In the genomic region with DNA sequence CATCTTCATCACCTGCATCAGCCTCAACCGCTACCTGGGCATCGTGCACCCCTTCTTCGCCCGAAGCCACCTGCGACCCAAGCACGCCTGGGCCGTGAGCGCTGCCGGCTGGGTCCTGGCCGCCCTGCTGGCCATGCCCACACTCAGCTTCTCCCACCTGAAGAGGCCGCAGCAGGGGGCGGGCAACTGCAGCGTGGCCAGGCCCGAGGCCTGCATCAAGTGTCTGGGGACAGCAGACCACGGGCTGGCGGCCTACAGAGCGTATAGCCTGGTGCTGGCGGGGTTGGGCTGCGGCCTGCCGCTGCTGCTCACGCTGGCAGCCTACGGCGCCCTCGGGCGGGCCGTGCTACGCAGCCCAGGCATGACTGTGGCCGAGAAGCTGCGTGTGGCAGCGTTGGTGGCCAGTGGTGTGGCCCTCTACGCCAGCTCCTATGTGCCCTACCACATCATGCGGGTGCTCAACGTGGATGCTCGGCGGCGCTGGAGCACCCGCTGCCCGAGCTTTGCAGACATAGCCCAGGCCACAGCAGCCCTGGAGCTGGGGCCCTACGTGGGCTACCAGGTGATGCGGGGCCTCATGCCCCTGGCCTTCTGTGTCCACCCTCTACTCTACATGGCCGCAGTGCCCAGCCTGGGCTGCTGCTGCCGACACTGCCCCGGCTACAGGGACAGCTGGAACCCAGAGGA, we compare ENCODE assay signal across 2 cellular contexts.
TF ChIP-seq lines count a peak whose summit lies in the region.

No MANE protein-coding gene starts in this region.

TF ChIP-seq in GM23338, 12 proteins besides CTCF, POLR2A, EP300 and RAD21 (continues in another document):
- TF ChIP-seq JUNB (IDR thresholded peaks at IDR 0.05; ENCODE audit: unreplicated experiment): no peak
- TF ChIP-seq ETS1 (IDR thresholded peaks at IDR 0.05): no peak
- TF ChIP-seq NANOG (IDR thresholded peaks at IDR 0.05; ENCODE audit: borderline replicate concordance): no peak
- no peak; the same call in 1 of the 2 replicates for TF ChIP-seq POLR2AphosphoS5 (IDR thresholded peaks at IDR 0.05; ENCODE audit: low read depth)
- TF ChIP-seq STAT1 (IDR thresholded peaks at IDR 0.05; ENCODE audit: unreplicated experiment): no peak
- no peak for TF ChIP-seq REST (IDR thresholded peaks at IDR 0.05; ENCODE audit: unreplicated experiment)
- TF ChIP-seq, protein P1, sequence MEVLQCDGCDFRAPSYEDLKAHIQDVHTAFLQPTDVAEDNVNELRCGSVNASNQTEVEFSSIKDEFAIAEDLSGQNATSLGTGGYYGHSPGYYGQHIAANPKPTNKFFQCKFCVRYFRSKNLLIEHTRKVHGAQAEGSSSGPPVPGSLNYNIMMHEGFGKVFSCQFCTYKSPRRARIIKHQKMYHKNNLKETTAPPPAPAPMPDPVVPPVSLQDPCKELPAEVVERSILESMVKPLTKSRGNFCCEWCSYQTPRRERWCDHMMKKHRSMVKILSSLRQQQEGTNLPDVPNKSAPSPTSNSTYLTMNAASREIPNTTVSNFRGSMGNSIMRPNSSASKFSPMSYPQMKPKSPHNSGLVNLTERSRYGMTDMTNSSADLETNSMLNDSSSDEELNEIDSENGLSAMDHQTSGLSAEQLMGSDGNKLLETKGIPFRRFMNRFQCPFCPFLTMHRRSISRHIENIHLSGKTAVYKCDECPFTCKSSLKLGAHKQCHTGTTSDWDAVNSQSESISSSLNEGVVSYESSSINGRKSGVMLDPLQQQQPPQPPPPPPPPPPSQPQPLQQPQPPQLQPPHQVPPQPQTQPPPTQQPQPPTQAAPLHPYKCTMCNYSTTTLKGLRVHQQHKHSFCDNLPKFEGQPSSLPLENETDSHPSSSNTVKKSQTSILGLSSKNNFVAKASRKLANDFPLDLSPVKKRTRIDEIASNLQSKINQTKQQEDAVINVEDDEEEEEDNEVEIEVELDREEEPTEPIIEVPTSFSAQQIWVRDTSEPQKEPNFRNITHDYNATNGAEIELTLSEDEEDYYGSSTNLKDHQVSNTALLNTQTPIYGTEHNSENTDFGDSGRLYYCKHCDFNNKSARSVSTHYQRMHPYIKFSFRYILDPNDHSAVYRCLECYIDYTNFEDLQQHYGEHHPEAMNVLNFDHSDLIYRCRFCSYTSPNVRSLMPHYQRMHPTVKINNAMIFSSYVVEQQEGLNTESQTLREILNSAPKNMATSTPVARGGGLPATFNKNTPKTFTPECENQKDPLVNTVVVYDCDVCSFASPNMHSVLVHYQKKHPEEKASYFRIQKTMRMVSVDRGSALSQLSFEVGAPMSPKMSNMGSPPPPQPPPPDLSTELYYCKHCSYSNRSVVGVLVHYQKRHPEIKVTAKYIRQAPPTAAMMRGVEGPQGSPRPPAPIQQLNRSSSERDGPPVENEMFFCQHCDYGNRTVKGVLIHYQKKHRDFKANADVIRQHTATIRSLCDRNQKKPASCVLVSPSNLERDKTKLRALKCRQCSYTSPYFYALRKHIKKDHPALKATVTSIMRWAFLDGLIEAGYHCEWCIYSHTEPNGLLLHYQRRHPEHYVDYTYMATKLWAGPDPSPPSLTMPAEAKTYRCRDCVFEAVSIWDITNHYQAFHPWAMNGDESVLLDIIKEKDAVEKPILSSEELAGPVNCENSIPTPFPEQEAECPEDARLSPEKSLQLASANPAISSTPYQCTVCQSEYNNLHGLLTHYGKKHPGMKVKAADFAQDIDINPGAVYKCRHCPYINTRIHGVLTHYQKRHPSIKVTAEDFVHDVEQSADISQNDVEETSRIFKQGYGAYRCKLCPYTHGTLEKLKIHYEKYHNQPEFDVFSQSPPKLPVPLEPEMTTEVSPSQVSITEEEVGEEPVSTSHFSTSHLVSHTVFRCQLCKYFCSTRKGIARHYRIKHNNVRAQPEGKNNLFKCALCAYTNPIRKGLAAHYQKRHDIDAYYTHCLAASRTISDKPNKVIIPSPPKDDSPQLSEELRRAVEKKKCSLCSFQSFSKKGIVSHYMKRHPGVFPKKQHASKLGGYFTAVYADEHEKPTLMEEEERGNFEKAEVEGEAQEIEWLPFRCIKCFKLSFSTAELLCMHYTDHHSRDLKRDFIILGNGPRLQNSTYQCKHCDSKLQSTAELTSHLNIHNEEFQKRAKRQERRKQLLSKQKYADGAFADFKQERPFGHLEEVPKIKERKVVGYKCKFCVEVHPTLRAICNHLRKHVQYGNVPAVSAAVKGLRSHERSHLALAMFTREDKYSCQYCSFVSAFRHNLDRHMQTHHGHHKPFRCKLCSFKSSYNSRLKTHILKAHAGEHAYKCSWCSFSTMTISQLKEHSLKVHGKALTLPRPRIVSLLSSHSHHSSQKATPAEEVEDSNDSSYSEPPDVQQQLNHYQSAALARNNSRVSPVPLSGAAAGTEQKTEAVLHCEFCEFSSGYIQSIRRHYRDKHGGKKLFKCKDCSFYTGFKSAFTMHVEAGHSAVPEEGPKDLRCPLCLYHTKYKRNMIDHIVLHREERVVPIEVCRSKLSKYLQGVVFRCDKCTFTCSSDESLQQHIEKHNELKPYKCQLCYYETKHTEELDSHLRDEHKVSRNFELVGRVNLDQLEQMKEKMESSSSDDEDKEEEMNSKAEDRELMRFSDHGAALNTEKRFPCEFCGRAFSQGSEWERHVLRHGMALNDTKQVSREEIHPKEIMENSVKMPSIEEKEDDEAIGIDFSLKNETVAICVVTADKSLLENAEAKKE (CRISPR knock-in tag; IDR thresholded peaks at IDR 0.05): no peak
- no peak for TF ChIP-seq CREB1 (CRISPR knock-in tag; IDR thresholded peaks at IDR 0.05; ENCODE audit: low read depth)

TF ChIP-seq in neural cell, 6 proteins besides CTCF, POLR2A, EP300 and RAD21:
- TF ChIP-seq TAF1 (IDR thresholded peaks at IDR 0.05; ENCODE audit: low read depth): no peak
- no peak for TF ChIP-seq REST (IDR thresholded peaks at IDR 0.05; ENCODE audit: borderline replicate concordance)
- TF ChIP-seq POLR2AphosphoS5 (IDR thresholded peaks at IDR 0.05): peak; percentile 4
